9 cellular contexts compared by ENCODE assay signal in the genomic region with DNA sequence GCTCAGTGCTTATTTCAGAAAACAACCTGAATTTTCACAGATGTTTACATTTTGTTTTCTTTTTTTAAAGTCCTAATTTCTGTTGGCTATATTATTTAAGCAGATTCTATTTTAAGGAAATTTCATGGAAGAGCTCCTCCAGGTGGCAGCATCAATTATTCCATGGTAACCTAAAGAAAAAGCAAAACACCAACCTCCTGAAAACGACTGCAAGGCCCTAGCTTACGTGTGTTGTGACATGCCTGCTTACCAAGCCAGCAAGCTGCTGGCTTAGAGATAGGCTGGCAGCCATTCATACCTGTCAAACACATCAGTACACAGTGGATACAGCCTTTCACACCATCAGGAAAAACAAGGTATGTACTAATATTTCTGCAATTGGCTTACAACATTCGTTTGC.
A peak's percentile ranks its signal among the peaks of the same experiment; 100 is the strongest.
DNase-seq lines count a peak whose midpoint lies in the region; ATAC-seq and TF ChIP-seq lines count a peak whose summit lies in the region.
"Had no signal": no experiment of that assay in that cellular context is flagged by ENCODE, and none has a peak within 500 bp of the region (broad histone marks: within the 10 kb centered on the region; RNA-seq: fewer than 3 reads in every experiment).

No MANE protein-coding gene starts in this region.

- H3K27ac ChIP-seq in body of pancreas, result peak overlapping the region in 3 of 4 donors; percentile 32 to 57 (median 35)

- WGBS in body of pancreas, 2 donors, result 6% methylated on average over 3 of the region's 3 CpGs

- H3K4me1 Mint-ChIP-seq in stimulated activated effector memory CD8-positive, alpha-beta T cell treated with anti-CD3 and anti-CD28 coated beads, Interleukin-12 subunit alpha, Interleukin-12 subunit beta, amount 100 ng/mL, for 72 hours, result peaks cover 23% of the 10 kb centered on the region

- H3K27ac Mint-ChIP-seq in stimulated activated effector memory CD8-positive, alpha-beta T cell treated with anti-CD3 and anti-CD28 coated beads, Interleukin-12 subunit alpha, Interleukin-12 subunit beta, amount 100 ng/mL, for 72 hours, result no peak overlapping the region

- peaks cover 9 to 12% of the 10 kb centered on the region in 2 donors for H3K36me3 ChIP-seq in body of pancreas (replicated peaks in 1 of 2; ENCODE audit: insufficient read depth in 1 of 2, low read depth in 2 of 2)

- no peaks in the 10 kb centered on the region for H3K9me3 Mint-ChIP-seq in stimulated activated effector memory CD8-positive, alpha-beta T cell treated with anti-CD3 and anti-CD28 coated beads, Interleukin-12 subunit alpha, Interleukin-12 subunit beta, amount 100 ng/mL, for 72 hours
- H3K9me3 Mint-ChIP-seq: activated T-cell treated with anti-CD3 and anti-CD28 coated beads, Interleukin-2, amount 50 U/mL, for 4 hours had no signal

- TF ChIP-seq CTCF in body of pancreas (IDR thresholded peaks at IDR 0.05), result peak in 5 of 7 experiments; percentile 32 to 54 (median 50)

- ATAC-seq in body of pancreas (peak; percentile 100), GM19351 (IDR thresholded peaks at IDR 0.05; ENCODE audit: unreplicated experiment) (no peak), HG03460 (IDR thresholded peaks at IDR 0.05; ENCODE audit: unreplicated experiment) (no peak)
- no peak for ATAC-seq in stimulated activated effector memory CD8-positive, alpha-beta T cell treated with anti-CD3 and anti-CD28 coated beads, Interleukin-12 subunit alpha, Interleukin-12 subunit beta, amount 100 ng/mL, for 72 hours

- no peaks in the 10 kb centered on the region for H3K9me3 ChIP-seq in body of pancreas

- no peaks in the 10 kb centered on the region for H3K27me3 ChIP-seq in body of pancreas

- H3K4me3 ChIP-seq in body of pancreas, result no peak overlapping the region

- TF ChIP-seq POLR2A in body of pancreas (IDR thresholded peaks at IDR 0.05), result no peak

- H3K36me3 Mint-ChIP-seq in stimulated activated effector memory CD8-positive, alpha-beta T cell treated with anti-CD3 and anti-CD28 coated beads, Interleukin-12 subunit alpha, Interleukin-12 subunit beta, amount 100 ng/mL, for 72 hours, result peaks cover 98% of the 10 kb centered on the region

- H3K4me3 Mint-ChIP-seq in stimulated activated effector memory CD8-positive, alpha-beta T cell treated with anti-CD3 and anti-CD28 coated beads, Interleukin-12 subunit alpha, Interleukin-12 subunit beta, amount 100 ng/mL, for 72 hours, result no peak overlapping the region
- H3K4me3 Mint-ChIP-seq: activated T-cell treated with anti-CD3 and anti-CD28 coated beads, Interleukin-2, amount 50 U/mL, for 4 hours had no signal

- DNase-seq in AG08395 (ENCODE audit: low spot score) (peak; percentile 36), HuH-7 (ENCODE audit: low spot score) (peak; percentile 28), body of pancreas (peak; percentile 72 to 91 (median 81)), kidney tubule cell (ENCODE audit: low spot score) (peak; percentile 27), LoVo (ENCODE audit: low spot score) (no peak)
- no peak for DNase-seq in stimulated activated effector memory CD8-positive, alpha-beta T cell treated with anti-CD3 and anti-CD28 coated beads, Interleukin-12 subunit alpha, Interleukin-12 subunit beta, amount 100 ng/mL, for 72 hours (ENCODE audit: low spot score in 2 of 2)
- DNase-seq: activated T-cell treated with anti-CD3 and anti-CD28 coated beads, Interleukin-2, amount 50 U/mL, for 4 hours had no signal

- peaks cover 10% of the 10 kb centered on the region for H3K4me1 ChIP-seq in body of pancreas

- intact Hi-C loops in body of pancreas (cut with DNase I), result no loop called here

Comparison
In these comparisons a context has a peak if more than half of its experiments do, and no peak if none do; other contexts are left out.
1. DNase-seq: peak in AG08395 (single experiment), HuH-7 (single experiment), body of pancreas (4 of 4) and kidney tubule cell (single experiment); none in stimulated activated effector memory CD8-positive, alpha-beta T cell treated with anti-CD3 and anti-CD28 coated beads, Interleukin-12 subunit alpha, Interleukin-12 subunit beta, amount 100 ng/mL, for 72 hours (0 of 2) and LoVo (single experiment).